ENCODE assay signal across 8 cellular contexts in genomic region chrX:373641-374471, GRCh38. TPM values are rescaled to one million over a fixed set of nuclear protein-coding genes. Genes with fewer than 3 reads are reported as not detected.
DNase-seq lines count a peak whose midpoint lies in the region; ATAC-seq and TF ChIP-seq lines count a peak whose summit lies in the region.

No MANE protein-coding gene starts in this region.

- TF ChIP-seq CTCF in RWPE2 (IDR thresholded peaks at IDR 0.05; ENCODE audit: poor library complexity, severe bottlenecking) (no peak), upper lobe of right lung (IDR thresholded peaks at IDR 0.05) (no peak)

- H3K4me1 ChIP-seq in BLaER1 (peaks cover 77% of the 10 kb centered on the region), RWPE2 (ENCODE audit: insufficient read depth, poor library complexity, severe bottlenecking) (no peaks in the 10 kb centered on the region), upper lobe of right lung (peaks cover 9% of the 10 kb centered on the region)
- peaks cover 14% of the 10 kb centered on the region for H3K4me1 ChIP-seq in effector memory CD4-positive, alpha-beta T cell (ENCODE audit: control insufficient read depth, insufficient read depth, low read length, poor library complexity, severe bottlenecking)

- peaks cover 28 to 33% (median 32%) of the 10 kb centered on the region in 3 donors for H3K4me1 Mint-ChIP-seq in naive B cell

- peak overlapping the region; percentile 75 for H3K9ac ChIP-seq in BLaER1

- peaks cover 21 to 47% (median 32%) of the 10 kb centered on the region in 3 donors for H3K27me3 Mint-ChIP-seq in naive B cell

- no peaks in the 10 kb centered on the region for H3K9me3 ChIP-seq in BLaER1
- no peaks in the 10 kb centered on the region for H3K9me3 ChIP-seq in RWPE2 (ENCODE audit: severe bottlenecking)
- H3K9me3 ChIP-seq in effector memory CD4-positive, alpha-beta T cell (ENCODE audit: control insufficient read depth, low read length): no peaks in the 10 kb centered on the region
- no peaks in the 10 kb centered on the region for H3K9me3 ChIP-seq in upper lobe of right lung

- no peak overlapping the region for H3K27ac Mint-ChIP-seq in naive B cell

- intact Hi-C loops in upper lobe of right lung (cut with DNase I): no loop called here

- H3K27ac ChIP-seq in BLaER1: peak overlapping the region; percentile 63
- no peak overlapping the region for H3K27ac ChIP-seq in RWPE2 (ENCODE audit: poor library complexity, severe bottlenecking)
- no peak overlapping the region for H3K27ac ChIP-seq in effector memory CD4-positive, alpha-beta T cell (ENCODE audit: insufficient read depth, low read length, poor library complexity, severe bottlenecking)
- no peak overlapping the region for H3K27ac ChIP-seq in upper lobe of right lung

- H3K4me3 Mint-ChIP-seq in naive B cell: peak overlapping the region; percentile 65 to 87 (median 80)

- peaks cover 87% of the 10 kb centered on the region for H4K20me1 ChIP-seq in BLaER1

- H3K36me3 ChIP-seq in BLaER1 (no peaks in the 10 kb centered on the region), RWPE2 (ENCODE audit: low read depth) (0 out of 2 replicates have a peak, but pooled peaks cover 3% of the 10 kb centered on the region), upper lobe of right lung (no peaks in the 10 kb centered on the region)
- H3K36me3 ChIP-seq in effector memory CD4-positive, alpha-beta T cell (ENCODE audit: control insufficient read depth, insufficient read depth, low read length): no peaks in the 10 kb centered on the region

- H3K27me3 ChIP-seq in BLaER1 (peaks cover 54% of the 10 kb centered on the region), RWPE2 (ENCODE audit: insufficient read depth, poor library complexity, severe bottlenecking) (peaks cover 30% of the 10 kb centered on the region), upper lobe of right lung (peaks cover 36% of the 10 kb centered on the region)
- H3K27me3 ChIP-seq in effector memory CD4-positive, alpha-beta T cell (replicated peaks; ENCODE audit: control insufficient read depth, insufficient read depth, low read length, poor library complexity, severe bottlenecking): peaks cover 4% of the 10 kb centered on the region

- peaks cover 0 to 5% of the 10 kb centered on the region in 2 donors for H3K36me3 Mint-ChIP-seq in naive B cell

- H3K4me3 ChIP-seq in BLaER1 (peak overlapping the region; percentile 74), RWPE2 (ENCODE audit: severe bottlenecking) (peak overlapping the region; percentile 28), upper lobe of right lung (peak overlapping the region; percentile 36)
- H3K4me3 ChIP-seq in effector memory CD4-positive, alpha-beta T cell (ENCODE audit: insufficient read depth, low read depth, low read length, poor library complexity, severe bottlenecking): peak overlapping the region; percentile 37

- H3K4me2 ChIP-seq in BLaER1: peak overlapping the region; percentile 93

- ATAC-seq in RWPE2 (ENCODE audit: low read depth) (peak; percentile 73), naive B cell (ENCODE audit: low read depth in 2 of 2) (peak; percentile 69 to 70), upper lobe of right lung (peak; percentile 39), HG02571 (IDR thresholded peaks at IDR 0.05; ENCODE audit: unreplicated experiment) (no peak)

- H3K9me3 Mint-ChIP-seq in naive B cell: peaks cover 0 to 1% (median 0%) of the 10 kb centered on the region in 7 donors

- DNase-seq in RWPE2 (ENCODE audit: low spot score) (peak; percentile 76), naive B cell (no peak), upper lobe of right lung (no peak), HuH-7.5 (ENCODE audit: low spot score) (no peak)
- DNase-seq in effector memory CD4-positive, alpha-beta T cell: no peak
- no peak for DNase-seq in activated CD4-positive, CD25-positive, alpha-beta regulatory T cell (lab: John Stamatoyannopoulos, UW)

RNA-seq across cellular contexts. Expression of gene PPP2R3B, which starts 12.9 kb away (rescaled TPM):
- 10 to 100 TPM in 4 of 6 donors, 1 to 10 TPM in 2; 8.3 to 17.4 (median 12.4) TPM for polyA plus RNA-seq in naive B cell (ENCODE audit: low read depth in 6 of 6)
- total RNA-seq in upper lobe of right lung: 12.8 TPM

RNA-seq across cellular contexts. Expression of gene GTPBP6, which starts 55.3 kb away (rescaled TPM):
- polyA plus RNA-seq in naive B cell (ENCODE audit: low read depth in 6 of 6): 10 to 100 TPM; 37.7 to 54.0 (median 41.6) TPM
- total RNA-seq in upper lobe of right lung: 55.1 TPM
